In the genomic region with DNA sequence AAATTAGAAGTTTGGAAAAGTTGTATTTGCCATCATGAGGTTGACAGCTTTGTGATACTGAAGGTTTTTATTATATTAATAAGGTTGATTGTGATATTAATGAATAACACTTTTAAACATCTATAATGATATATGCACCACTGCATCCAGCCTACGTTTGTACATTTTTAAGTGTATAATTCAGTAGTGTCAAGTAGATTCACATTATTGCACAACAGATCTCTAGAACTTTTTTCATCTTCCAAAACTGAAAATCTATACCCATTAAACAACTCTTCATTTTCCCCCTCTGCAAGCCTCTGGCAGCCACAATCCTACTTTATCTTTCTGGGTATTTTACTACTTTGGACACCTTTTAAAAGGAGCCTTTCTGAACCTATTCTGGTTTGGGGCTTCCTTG, we compare ENCODE assay signal across 24 cellular contexts. TPM values are rescaled to one million over a fixed set of nuclear protein-coding genes. Genes with fewer than 3 reads are reported as not detected.
DNase-seq lines count a peak whose midpoint lies in the region; ATAC-seq, FAIRE-seq and TF ChIP-seq lines count a peak whose summit lies in the region.
"Had no signal": no experiment of that assay in that cellular context is flagged by ENCODE, and none has a peak within 500 bp of the region (broad histone marks: within the 10 kb centered on the region; RNA-seq: fewer than 3 reads in every experiment).

No MANE protein-coding gene starts in this region.

- TF ChIP-seq CTCF in HepG2 (CRISPR knock-in tag; IDR thresholded peaks at IDR 0.05) (no peak), right lobe of liver (IDR thresholded peaks at IDR 0.05) (no peak)

- peak overlapping the region; percentile 61 for H3K27ac Mint-ChIP-seq in activated T-helper 17 cell treated with anti-CD3 and anti-CD28 coated beads, Interleukin-2, amount 50 U/mL, for 72 hours
- H3K27ac Mint-ChIP-seq: B cell; CD4-positive, alpha-beta memory T cell had no signal

- no TSS peak for BruUV-seq in HepG2 (replicated peaks; lab: Mats Ljungman, UMichigan)

- peaks cover 3% of the 10 kb centered on the region for H3K9me3 Mint-ChIP-seq in activated T-helper 17 cell treated with anti-CD3 and anti-CD28 coated beads, Interleukin-2, amount 50 U/mL, for 72 hours
- H3K9me3 Mint-ChIP-seq: CD4-positive, alpha-beta memory T cell; CD4-positive, CD25-positive, alpha-beta regulatory T cell had no signal

- H3K4me3 Mint-ChIP-seq in activated T-helper 17 cell treated with anti-CD3 and anti-CD28 coated beads, Interleukin-2, amount 50 U/mL, for 72 hours, result no peak overlapping the region
- H3K4me3 Mint-ChIP-seq: B cell; CD4-positive, alpha-beta memory T cell; CD4-positive, CD25-positive, alpha-beta regulatory T cell; CD8-positive, alpha-beta memory T cell had no signal

- DNase-seq in HepG2 (ENCODE audit: low spot score) (no peak), right lobe of liver (no peak), NCI-H2227 (lab: John Stamatoyannopoulos, UW; ENCODE audit: unreplicated experiment) (no peak), CD1c-positive myeloid dendritic cell (ENCODE audit: extremely low spot score) (no peak)
- DNase-seq: AML-193; CD4-positive, alpha-beta memory T cell; CD4-positive, CD25-positive, alpha-beta regulatory T cell; CD8-positive, alpha-beta memory T cell; COR-L47; DMS 273 treated with DMSO at 0.1 percent for 48 hours; DMS153; DMS53; DMS79; DND-41; EL; GDM1 had no signal

- no peak overlapping the region for H3K4me3 ChIP-seq in HepG2 (replicated peaks in 1 of 3; ENCODE audit: insufficient read depth in 1 of 3, low read depth in 2 of 3, low read length in 3 of 3)
- no peak overlapping the region for H3K4me3 ChIP-seq in right lobe of liver
- H3K4me3 ChIP-seq: A549; BLaER1 treated with 17β-estradiol and CSF1 and Interleukin-3, amounts not matched to agents 10 nM and 100 nM; GM12878 had no signal

- no peak for TF ChIP-seq RAD21 in HepG2 (CRISPR knock-in tag; IDR thresholded peaks at IDR 0.05)

- H3K4me1 ChIP-seq in HepG2 (ENCODE audit: insufficient read depth, low read length) (no peaks in the 10 kb centered on the region), right lobe of liver (no peaks in the 10 kb centered on the region)
- H3K4me1 ChIP-seq: A549; BLaER1 treated with 17β-estradiol and CSF1 and Interleukin-3, amounts not matched to agents 10 nM and 100 nM had no signal

- no peaks in the 10 kb centered on the region for H3K36me3 Mint-ChIP-seq in activated T-helper 17 cell treated with anti-CD3 and anti-CD28 coated beads, Interleukin-2, amount 50 U/mL, for 72 hours (ENCODE audit: low read depth)
- H3K36me3 Mint-ChIP-seq: CD4-positive, alpha-beta memory T cell; CD4-positive, CD25-positive, alpha-beta regulatory T cell had no signal

- no peak overlapping the region for H2AFZ ChIP-seq in HepG2 (ENCODE audit: low read length)

- no peak for FAIRE-seq in HepG2 (lab: Jason Lieb, UNC)
- FAIRE-seq: A549, GM12878, GM18507 had no signal

- H3K9me3 ChIP-seq in HepG2 (ENCODE audit: low read length) (no peaks in the 10 kb centered on the region), right lobe of liver (no peaks in the 10 kb centered on the region)
- H3K9me3 ChIP-seq: A549 had no signal

- H3K9ac ChIP-seq in HepG2 (ENCODE audit: insufficient read depth, low read depth, low read length), result no peak overlapping the region
- H3K9ac ChIP-seq: BLaER1 treated with 17β-estradiol and CSF1 and Interleukin-3, amounts not matched to agents 10 nM and 100 nM had no signal

- POLR2A ChIA-PET in HepG2 (lab: Yijun Ruan, JAX), result no interaction called here

- H3K27me3 Mint-ChIP-seq in activated T-helper 17 cell treated with anti-CD3 and anti-CD28 coated beads, Interleukin-2, amount 50 U/mL, for 72 hours, result peaks cover 3% of the 10 kb centered on the region

- TF ChIP-seq EP300 in HepG2 (IDR thresholded peaks at IDR 0.05; ENCODE audit: low read depth in 2 of 2, low read length in 2 of 2) (no peak), HepG2 (CRISPR knock-in tag; IDR thresholded peaks at IDR 0.05; ENCODE audit: borderline replicate concordance) (no peak)

- no peak overlapping the region for H3K27ac ChIP-seq in HepG2 (ENCODE audit: extremely low read length, insufficient read depth, low read length)
- H3K27ac ChIP-seq in right lobe of liver, result no peak overlapping the region
- H3K27ac ChIP-seq: 22Rv1; A549; BLaER1 treated with 17β-estradiol and CSF1 and Interleukin-3, amounts not matched to agents 10 nM and 100 nM; C4-2B had no signal

- H3K79me2 ChIP-seq in HepG2 (ENCODE audit: insufficient read depth, low read length), result no peaks in the 10 kb centered on the region

- intact Hi-C loops in HepG2 (cut with micrococcal nuclease; ENCODE audit: unreplicated experiment) (no loop called here), right lobe of liver (cut with DNase I) (no loop called here)

- TF ChIP-seq POLR2A in HepG2 (IDR thresholded peaks at IDR 0.05; ENCODE audit: insufficient read depth in 1 of 2, low read depth in 2 of 2, low read length in 2 of 2) (no peak), right lobe of liver (IDR thresholded peaks at IDR 0.05) (no peak)

- ATAC-seq in HepG2, result no peak
- ATAC-seq in right lobe of liver, result no peak
- ATAC-seq in activated T-helper 17 cell treated with anti-CD3 and anti-CD28 coated beads, Interleukin-2, amount 50 U/mL, for 72 hours (replicated peaks), result no peak
- ATAC-seq: A549 had no signal

- H3K4me1 Mint-ChIP-seq in activated T-helper 17 cell treated with anti-CD3 and anti-CD28 coated beads, Interleukin-2, amount 50 U/mL, for 72 hours, result peaks cover 12% of the 10 kb centered on the region
- H3K4me1 Mint-ChIP-seq: B cell had no signal

- H3K36me3 ChIP-seq in HepG2 (replicated peaks in 1 of 2; ENCODE audit: control insufficient read depth in 1 of 2, insufficient read depth in 2 of 2, low read length in 2 of 2) (no peaks in the 10 kb centered on the region), right lobe of liver (no peaks in the 10 kb centered on the region)
- H3K36me3 ChIP-seq: BLaER1 treated with 17β-estradiol and CSF1 and Interleukin-3, amounts not matched to agents 10 nM and 100 nM had no signal

- no peak overlapping the region for H3K4me2 ChIP-seq in HepG2 (ENCODE audit: low read depth, low read length)
- H3K4me2 ChIP-seq: A549; BLaER1 treated with 17β-estradiol and CSF1 and Interleukin-3, amounts not matched to agents 10 nM and 100 nM had no signal

- H3K27me3 ChIP-seq in HepG2 (ENCODE audit: control insufficient read depth in 1 of 2, insufficient read depth in 2 of 2, low read length in 2 of 2) (no peaks in the 10 kb centered on the region), right lobe of liver (no peaks in the 10 kb centered on the region)
- H3K27me3 ChIP-seq: BLaER1 treated with 17β-estradiol and CSF1 and Interleukin-3, amounts not matched to agents 10 nM and 100 nM had no signal

- CTCF ChIA-PET in HepG2 (lab: Yijun Ruan, JAX; ENCODE audit: low intra/inter-chr PET ratio, low total read pairs), result no interaction called here

- in situ Hi-C loops in HepG2 (cut with HindIII; ENCODE audit: extremely low pct_ligation_motif_present, low pct_unique_long_range_greater_than_20kb), result no loop called here

- 7% methylated on average over 1 of the region's 1 CpG for WGBS in HepG2 (ENCODE audit: low lambda C conversion rate)
- 38% methylated on average over 1 of the region's 1 CpG for whole genome bisulfite sequencing in right lobe of liver (ENCODE audit: insufficient coverage, low coverage, low lambda C conversion rate, missing lambda C conversion rate)

- H4K20me1 ChIP-seq in HepG2 (ENCODE audit: insufficient read depth, low read length), result no peaks in the 10 kb centered on the region
- H4K20me1 ChIP-seq: BLaER1 treated with 17β-estradiol and CSF1 and Interleukin-3, amounts not matched to agents 10 nM and 100 nM had no signal

RNA-seq across cellular contexts. Expression of a gene that starts 37.2 kb away (rescaled TPM):
- total RNA-seq in HepG2 (2016; rRNA removed; fragmentation: Illumina TruSeq; extraction: Trizol) (37.6 and 51.6 TPM in 2 replicates), right lobe of liver (10 to 100 TPM; 13.3 to 20.4 (median 17.1) TPM)
- 22.6 and 26.8 TPM in 2 replicates for total RNA-seq in HepG2 (2016; cell fraction: cytosol; rRNA removed; fragmentation: Illumina TruSeq; extraction: Trizol; ENCODE audit: low read depth)
- 33.4 and 48.1 TPM in 2 replicates for total RNA-seq in HepG2 (2016; cell fraction: insoluble cytoplasmic fraction; rRNA removed; fragmentation: Illumina TruSeq; extraction: Trizol)
- 30.0 and 34.8 TPM in 2 replicates for total RNA-seq in HepG2 (2016; cell fraction: membrane; rRNA removed; fragmentation: Illumina TruSeq; extraction: Trizol)
- total RNA-seq in HepG2 (2016; cell fraction: nucleus; rRNA removed; fragmentation: Illumina TruSeq; extraction: Trizol), result 45.4 and 47.7 TPM in 2 replicates
- 12.3 and 13.9 TPM in 2 replicates for polyA plus RNA-seq in HepG2 (2011; rRNA removed)
- polyA plus RNA-seq in HepG2 (2011; cell fraction: cytosol; rRNA removed), result 6.8 and 9.2 TPM in 2 replicates
- 11.1 and 11.2 TPM in 2 replicates for polyA plus RNA-seq in HepG2 (2011; cell fraction: nucleus; rRNA removed)
- polyA plus RNA-seq in HepG2 (2012), result 14.5 and 14.8 TPM in 2 replicates
- polyA plus RNA-seq in HepG2 (2016; cell fraction: cytosol; fragmentation: Illumina TruSeq; extraction: Trizol; ENCODE audit: low read depth), result 1.1 and 1.5 TPM in 2 replicates
- polyA plus RNA-seq in HepG2 (2016; cell fraction: insoluble cytoplasmic fraction; fragmentation: Illumina TruSeq; extraction: Trizol; ENCODE audit: low read depth), result 32.0 and 37.5 TPM in 2 replicates
- 5.4 and 7.4 TPM in 2 replicates for polyA plus RNA-seq in HepG2 (2016; cell fraction: membrane; fragmentation: Illumina TruSeq; extraction: Trizol; ENCODE audit: low read depth)
- 29.1 and 31.0 TPM in 2 replicates for polyA plus RNA-seq in HepG2 (2016; cell fraction: nucleus; fragmentation: Illumina TruSeq; extraction: Trizol; ENCODE audit: insufficient read depth, low read depth)
- 19.0 and 28.5 TPM in 2 replicates for polyA minus RNA-seq in HepG2 (2011; rRNA and poly(A)+ RNA removed; ENCODE audit: low replicate concordance)
- 26.1 and 31.7 TPM in 2 replicates for polyA minus RNA-seq in HepG2 (2011; cell fraction: cytosol; rRNA and poly(A)+ RNA removed)
- polyA minus RNA-seq in HepG2 (2011; cell fraction: nucleus; rRNA and poly(A)+ RNA removed), result 54.6 and 57.8 TPM in 2 replicates
- total RNA-seq in activated T-helper 17 cell treated with anti-CD3 and anti-CD28 coated beads, Interleukin-2, amount 50 U/mL, for 72 hours, result 10 to 100 TPM; 21.4 to 29.3 TPM

RNA-seq across cellular contexts. Expression of a gene that starts 38.3 kb away (rescaled TPM):
- total RNA-seq in HepG2 (2016; rRNA removed; fragmentation: Illumina TruSeq; extraction: Trizol), result 260 and 292 TPM in 2 replicates
- 54.6 and 65.9 TPM in 2 replicates for total RNA-seq in HepG2 (2016; cell fraction: cytosol; rRNA removed; fragmentation: Illumina TruSeq; extraction: Trizol; ENCODE audit: low read depth)
- total RNA-seq in HepG2 (2016; cell fraction: insoluble cytoplasmic fraction; rRNA removed; fragmentation: Illumina TruSeq; extraction: Trizol), result 237 and 292 TPM in 2 replicates
- total RNA-seq in HepG2 (2016; cell fraction: membrane; rRNA removed; fragmentation: Illumina TruSeq; extraction: Trizol), result 101 and 132 TPM in 2 replicates
- 411 and 473 TPM in 2 replicates for total RNA-seq in HepG2 (2016; cell fraction: nucleus; rRNA removed; fragmentation: Illumina TruSeq; extraction: Trizol)
- 76.7 and 101 TPM in 2 replicates for polyA plus RNA-seq in HepG2 (2011; rRNA removed)
- 18.6 and 20.5 TPM in 2 replicates for polyA plus RNA-seq in HepG2 (2011; cell fraction: cytosol; rRNA removed)
- 225 and 256 TPM in 2 replicates for polyA plus RNA-seq in HepG2 (2011; cell fraction: nucleus; rRNA removed)
- 145 and 183 TPM in 2 replicates for polyA plus RNA-seq in HepG2 (2012)
- 27.6 and 28.9 TPM in 2 replicates for polyA plus RNA-seq in HepG2 (2016; cell fraction: cytosol; fragmentation: Illumina TruSeq; extraction: Trizol; ENCODE audit: low read depth)
- polyA plus RNA-seq in HepG2 (2016; cell fraction: insoluble cytoplasmic fraction; fragmentation: Illumina TruSeq; extraction: Trizol; ENCODE audit: low read depth), result 284 and 302 TPM in 2 replicates
- polyA plus RNA-seq in HepG2 (2016; cell fraction: membrane; fragmentation: Illumina TruSeq; extraction: Trizol; ENCODE audit: low read depth), result 44.6 and 59.5 TPM in 2 replicates
- polyA plus RNA-seq in HepG2 (2016; cell fraction: nucleus; fragmentation: Illumina TruSeq; extraction: Trizol; ENCODE audit: insufficient read depth, low read depth), result 714 and 721 TPM in 2 replicates
- polyA minus RNA-seq in HepG2 (2011; rRNA and poly(A)+ RNA removed; ENCODE audit: low replicate concordance), result 40.6 and 55.3 TPM in 2 replicates
- polyA minus RNA-seq in HepG2 (2011; cell fraction: cytosol; rRNA and poly(A)+ RNA removed), result 27.8 and 30.1 TPM in 2 replicates
- 397 and 453 TPM in 2 replicates for polyA minus RNA-seq in HepG2 (2011; cell fraction: nucleus; rRNA and poly(A)+ RNA removed)
- total RNA-seq in right lobe of liver, result 10 to 100 TPM; 48.4 to 99.6 (median 73.2) TPM
- 100 to 1,000 TPM; 228 to 318 TPM for total RNA-seq in activated T-helper 17 cell treated with anti-CD3 and anti-CD28 coated beads, Interleukin-2, amount 50 U/mL, for 72 hours
